ENCODE assay signal across 26 cellular contexts in genomic region chr18:2910261-2910660, GRCh38.
"Had no signal": no experiment of that assay in that cellular context is flagged by ENCODE, and none has a peak within 500 bp of the region (broad histone marks: within the 10 kb centered on the region; RNA-seq: fewer than 3 reads in every experiment).

No MANE protein-coding gene starts in this region.

- H3K4me3 ChIP-seq: SK-N-MC had no signal

- DNase-seq: activated CD4-positive, alpha-beta T cell treated with anti-CD3 and anti-CD28 coated beads, Interleukin-2, amount 10 ng/mL, durations not matched to agents 7 days and 5 days; activated CD4-positive, CD25-positive, alpha-beta regulatory T cell; activated CD8-positive, alpha-beta memory T cell treated with anti-CD3 and anti-CD28 coated beads, Interleukin-2, amount 10 ng/mL, durations not matched to agents 7 days and 5 days; activated gamma-delta T cell; activated naive CD4-positive, alpha-beta T cell treated with anti-CD3 and anti-CD28 coated beads for 36 hours; amygdala; caudate nucleus; NCI-H1092; NCI-H1417; NCI-H1930; NCI-H2171; NCI-H226; NCI-H526; NCI-H82; NK-92 treated with Interleukin-12 subunit alpha and Interleukin-12 subunit beta, amount 100 ng/mL, for 24 hours; OCI-M1; RPMI8226; T-cell; T-helper 2 cell had no signal

- H3K27ac ChIP-seq: KMS-11, SK-N-MC, VCaP had no signal

- H3K9ac ChIP-seq: KMS-11 had no signal

- H3K27me3 Mint-ChIP-seq: activated CD4-positive, alpha-beta T cell treated with anti-CD3 and anti-CD28 coated beads, Interleukin-2, amount 10 ng/mL, durations not matched to agents 7 days and 5 days; activated CD8-positive, alpha-beta memory T cell treated with anti-CD3 and anti-CD28 coated beads, Interleukin-2, amount 10 ng/mL, durations not matched to agents 7 days and 5 days; activated naive CD8-positive, alpha-beta T cell; activated T-helper 17 cell treated with anti-CD3 and anti-CD28 coated beads, Interleukin-2, amount 50 U/mL, for 72 hours; T-cell had no signal

- H3K4me3 Mint-ChIP-seq: activated CD4-positive, alpha-beta T cell treated with anti-CD3 and anti-CD28 coated beads, Interleukin-2, amount 10 ng/mL, durations not matched to agents 7 days and 5 days; activated CD8-positive, alpha-beta memory T cell treated with anti-CD3 and anti-CD28 coated beads, Interleukin-2, amount 10 ng/mL, durations not matched to agents 7 days and 5 days; activated naive CD4-positive, alpha-beta T cell treated with anti-CD3 and anti-CD28 coated beads for 36 hours; activated naive CD8-positive, alpha-beta T cell; activated T-helper 17 cell treated with anti-CD3 and anti-CD28 coated beads, Interleukin-2, amount 50 U/mL, for 72 hours; T-cell had no signal

- H3K9me3 Mint-ChIP-seq: activated CD4-positive, alpha-beta T cell treated with anti-CD3 and anti-CD28 coated beads, Interleukin-2, amount 10 ng/mL, durations not matched to agents 7 days and 5 days; activated naive CD4-positive, alpha-beta T cell treated with anti-CD3 and anti-CD28 coated beads for 36 hours; activated T-helper 17 cell treated with anti-CD3 and anti-CD28 coated beads, Interleukin-2, amount 50 U/mL, for 72 hours; T-cell had no signal

- ATAC-seq: activated CD8-positive, alpha-beta memory T cell treated with anti-CD3 and anti-CD28 coated beads, Interleukin-2, amount 10 ng/mL, durations not matched to agents 7 days and 5 days; activated T-helper 17 cell treated with anti-CD3 and anti-CD28 coated beads, Interleukin-2, amount 50 U/mL, for 72 hours; Panc1; Right ventricle myocardium inferior; T-cell had no signal

- H3K27ac Mint-ChIP-seq: activated naive CD4-positive, alpha-beta T cell treated with anti-CD3 and anti-CD28 coated beads for 36 hours had no signal
